8 cellular contexts compared by ENCODE assay signal in the genomic region with DNA sequence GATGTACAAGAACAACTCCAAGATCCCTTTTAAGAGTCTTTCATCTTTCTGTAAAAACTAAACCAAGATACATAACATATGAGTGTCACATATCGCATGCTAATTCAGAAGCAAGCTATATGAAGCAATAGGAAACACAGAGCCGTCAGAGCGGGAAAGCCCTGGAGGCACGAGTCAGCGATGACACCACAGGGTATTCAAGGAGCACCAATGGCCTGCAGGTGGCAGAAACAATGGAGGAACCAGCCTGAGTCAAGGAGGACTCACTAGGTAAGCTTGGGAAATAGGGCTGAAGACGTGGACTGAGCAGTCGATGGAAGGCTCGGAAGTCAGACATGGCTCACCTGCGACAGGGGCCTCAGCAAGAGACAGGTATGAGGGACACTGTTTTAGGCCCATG.
A peak's percentile ranks its signal among the peaks of the same experiment; 100 is the strongest.
DNase-seq lines count a peak whose midpoint lies in the region; ATAC-seq lines count a peak whose summit lies in the region.

No MANE protein-coding gene starts in this region.

- H3K4me3 Mint-ChIP-seq in dendritic cell treated with granulocyte-macrophage colony-stimulating factor and Interleukin-4, amounts not matched to agents 40 ng/mL and 50 ng/mL, for 4 days, result peak overlapping the region; percentile 70

- no peaks in the 10 kb centered on the region for H3K9me3 Mint-ChIP-seq in dendritic cell treated with granulocyte-macrophage colony-stimulating factor and Interleukin-4, amounts not matched to agents 40 ng/mL and 50 ng/mL, for 4 days

- ATAC-seq in HG03571 (IDR thresholded peaks at IDR 0.05; ENCODE audit: unreplicated experiment), result no peak

- H3K27ac Mint-ChIP-seq in dendritic cell treated with granulocyte-macrophage colony-stimulating factor and Interleukin-4, amounts not matched to agents 40 ng/mL and 50 ng/mL, for 4 days, result peak overlapping the region; percentile 97

- peaks cover 86% of the 10 kb centered on the region for H3K4me1 Mint-ChIP-seq in dendritic cell treated with granulocyte-macrophage colony-stimulating factor and Interleukin-4, amounts not matched to agents 40 ng/mL and 50 ng/mL, for 4 days (ENCODE audit: low read depth)

- H3K36me3 Mint-ChIP-seq in dendritic cell treated with granulocyte-macrophage colony-stimulating factor and Interleukin-4, amounts not matched to agents 40 ng/mL and 50 ng/mL, for 4 days (ENCODE audit: low read depth), result no peaks in the 10 kb centered on the region

- DNase-seq in activated effector memory CD4-positive, alpha-beta T cell treated with anti-CD3 and anti-CD28 coated beads, Interleukin-2, amount 50 U/mL, for 16 hours, result peak; percentile 89
- DNase-seq in activated effector memory CD4-positive, alpha-beta T cell treated with Interleukin-2 at 50 U/mL for 16 hours, result no peak
- peak; percentile 50 for DNase-seq in T-helper 9 cell
- DNase-seq in pulmonary artery endothelial cell (ENCODE audit: low read depth, low spot score), result peak; percentile 81
- DNase-seq in medulla oblongata (ENCODE audit: extremely low spot score), result no peak
- no peak for DNase-seq in amniotic stem cell (lab: John Stamatoyannopoulos, UW)

- no peaks in the 10 kb centered on the region for H3K27me3 Mint-ChIP-seq in dendritic cell treated with granulocyte-macrophage colony-stimulating factor and Interleukin-4, amounts not matched to agents 40 ng/mL and 50 ng/mL, for 4 days

- intact Hi-C loops in dendritic cell treated with granulocyte-macrophage colony-stimulating factor and Interleukin-4, amounts not matched to agents 40 ng/mL and 50 ng/mL, for 4 days (cut with micrococcal nuclease), result loop anchor here (5.0 kb wide), 1 partner anchor 42 kb away; no protein-coding TSS in a partner anchor

Comparison
In these comparisons a context has a peak if more than half of its experiments do, and no peak if none do; other contexts are left out.
1. DNase-seq: peak in activated effector memory CD4-positive, alpha-beta T cell treated with anti-CD3 and anti-CD28 coated beads, Interleukin-2, amount 50 U/mL, for 16 hours (single experiment), T-helper 9 cell (single experiment) and pulmonary artery endothelial cell (single experiment); none in activated effector memory CD4-positive, alpha-beta T cell treated with Interleukin-2 at 50 U/mL for 16 hours (single experiment), medulla oblongata (single experiment) and amniotic stem cell (single experiment).